Comparison of ENCODE assay signal across 9 cellular contexts in genomic region chr4:123554819-123555499, GRCh38.
A peak's percentile ranks its signal among the peaks of the same experiment; 100 is the strongest.
DNase-seq lines count a peak whose midpoint lies in the region; ATAC-seq and TF ChIP-seq lines count a peak whose summit lies in the region.
"Had no signal": no experiment of that assay in that cellular context is flagged by ENCODE, and none has a peak within 500 bp of the region (broad histone marks: within the 10 kb centered on the region; RNA-seq: fewer than 3 reads in every experiment).

No MANE protein-coding gene starts in this region.

- H3K27ac ChIP-seq in ACC112 (ENCODE audit: low read depth, low read length) = peak overlapping the region; percentile 70
- H3K27ac ChIP-seq in heart right ventricle = peak overlapping the region; percentile 0 to 79 (median 66)
- no peak overlapping the region for H3K27ac ChIP-seq in ovary

- H3K27me3 ChIP-seq in ACC112 (ENCODE audit: insufficient read depth, low read length) (no peaks in the 10 kb centered on the region), heart right ventricle (no peaks in the 10 kb centered on the region), ovary (no peaks in the 10 kb centered on the region)

- peak; percentile 48 to 77 (median 60) for ATAC-seq in heart right ventricle
- ATAC-seq in stimulated activated naive CD8-positive, alpha-beta T cell treated with anti-CD3 and anti-CD28 coated beads, Interleukin-15, Interleukin-2, amounts not matched to agents 100 U/mL and 50 U/mL, for 24 hours = no peak
- no peak for ATAC-seq in GM18520 (IDR thresholded peaks at IDR 0.05; ENCODE audit: unreplicated experiment)

- peaks cover 32% of the 10 kb centered on the region for H3K4me1 ChIP-seq in ACC112 (ENCODE audit: control insufficient read depth, insufficient read depth, low read length, unreplicated experiment)
- peaks cover 0 to 43% (median 27%) of the 10 kb centered on the region in 9 donors for H3K4me1 ChIP-seq in heart right ventricle
- peaks cover 9% of the 10 kb centered on the region for H3K4me1 ChIP-seq in ovary (ENCODE audit: insufficient read depth)

- intact Hi-C loops in heart right ventricle (cut with DNase I) = loop anchor here in 7 of 10 donors (1.0 to 10.0 kb wide), 7 partner anchors 104 to 560 kb away; no protein-coding TSS in a partner anchor
- intact Hi-C loops in ovary (cut with DNase I) = loop anchor here in 1 of 4 donors (5.0 kb wide), 1 partner anchor 158 kb away; the partner anchor contains the start of gene SPRY1

- TF ChIP-seq EP300 in ovary (IDR thresholded peaks at IDR 0.05) = peak; percentile 17

- in situ Hi-C loops in GM13976 (cut with MboI; ENCODE audit: low sequenced_read_pairs, unreplicated experiment) = loop anchor here (25.0 kb wide), 1 partner anchor 443 kb away; no protein-coding TSS in a partner anchor

- H3K9me3 ChIP-seq in heart right ventricle = peaks cover 0 to 5% (median 0%) of the 10 kb centered on the region in 11 donors
- H3K9me3 ChIP-seq in ovary = no peaks in the 10 kb centered on the region

- WGBS in heart right ventricle, 2 donors = 41 to 44% methylated on average over 10 of the region's 10 CpGs
- WGBS in ovary, 3 donors = 11 to 30% (median 13%) methylated on average over 10 of the region's 10 CpGs

- no peak for TF ChIP-seq CTCF in heart right ventricle (IDR thresholded peaks at IDR 0.05)
- TF ChIP-seq CTCF in ovary (IDR thresholded peaks at IDR 0.05) = no peak
- no peak for TF ChIP-seq CTCF in GM13976 (IDR thresholded peaks at IDR 0.05; ENCODE audit: borderline replicate concordance, control extremely low read depth, extremely low read depth, insufficient read depth, missing control alignments)

- TF ChIP-seq POLR2A in ovary (IDR thresholded peaks at IDR 0.05) = no peak

- H3K79me2 ChIP-seq in ACC112 (ENCODE audit: control insufficient read depth, insufficient read depth, low read length, unreplicated experiment) = no peaks in the 10 kb centered on the region

- H2AFZ ChIP-seq in ACC112 (ENCODE audit: low read length, unreplicated experiment) = peak overlapping the region; percentile 87

- H3K36me3 ChIP-seq in ACC112 (ENCODE audit: insufficient read depth, low read length) (no peaks in the 10 kb centered on the region), heart right ventricle (no peaks in the 10 kb centered on the region), ovary (no peaks in the 10 kb centered on the region)

- H3K4me3 ChIP-seq in ACC112 (ENCODE audit: low read depth, low read length) (peak overlapping the region; percentile 46), heart right ventricle (peak overlapping the region in 2 of 10 donors; percentile 3 to 12), ovary (no peak overlapping the region)

- DNase-seq in UCSD-AML1 (lab: John Stamatoyannopoulos, UW; ENCODE audit: unreplicated experiment) (peak; percentile 25), heart right ventricle (peak in 1 of 2 donors; percentile 44), ovary (no peak), GM13976 (ENCODE audit: low spot score) (no peak)
- DNase-seq in stimulated activated naive CD8-positive, alpha-beta T cell treated with anti-CD3 and anti-CD28 coated beads, Interleukin-15, Interleukin-2, amounts not matched to agents 100 U/mL and 50 U/mL, for 24 hours = no peak
- DNase-seq in activated T-cell treated with anti-CD3 and anti-CD28 coated beads, Interleukin-2, amount 50 U/mL, for 48 hours = no peak
- DNase-seq: stimulated activated naive CD4-positive, alpha-beta T cell treated with Interleukin-2 at 50 U/mL for 16 hours had no signal

Comparison
In these comparisons a context has a peak if more than half of its experiments do, and no peak if none do; other contexts are left out.
1. H3K27ac ChIP-seq: peak in ACC112 (single experiment) and heart right ventricle (10 of 10); none in ovary (0 of 2).
2. ATAC-seq: peak in heart right ventricle (8 of 8); none in stimulated activated naive CD8-positive, alpha-beta T cell treated with anti-CD3 and anti-CD28 coated beads, Interleukin-15, Interleukin-2, amounts not matched to agents 100 U/mL and 50 U/mL, for 24 hours (single experiment) and GM18520 (single experiment).